In genomic region chr1:211908453-211908852, GRCh38 we compare ENCODE assay signal across 13 cellular contexts.
DNase-seq lines count a peak whose midpoint lies in the region; ATAC-seq and TF ChIP-seq lines count a peak whose summit lies in the region.
"Had no signal": no experiment of that assay in that cellular context is flagged by ENCODE, and none has a peak within 500 bp of the region (broad histone marks: within the 10 kb centered on the region; RNA-seq: fewer than 3 reads in every experiment).

No MANE protein-coding gene starts in this region.

- H3K36me3 Mint-ChIP-seq in dendritic cell treated with granulocyte-macrophage colony-stimulating factor and Interleukin-4, amounts not matched to agents 40 ng/mL and 50 ng/mL, for 4 days (ENCODE audit: low read depth), result no peaks in the 10 kb centered on the region

- DNase-seq in GM13977 (ENCODE audit: low spot score) (peak; percentile 41), KBM-7 (peak; percentile 69), AG20443 (ENCODE audit: low spot score) (no peak), HuH-7.5 (ENCODE audit: low spot score) (no peak)
- no peak for DNase-seq in effector CD8-positive, alpha-beta T cell (lab: John Stamatoyannopoulos, UW)
- DNase-seq in activated naive CD4-positive, alpha-beta T cell treated with Interleukin-2 at 50 U/mL for 16 hours, result no peak
- DNase-seq: activated CD4-positive, alpha-beta T cell treated with anti-CD3 and anti-CD28 coated beads, Interleukin-2, amount 50 U/mL, for 1 hour; H9; mucosa of descending colon; T-helper 1 cell had no signal

- peak overlapping the region; percentile 73 for H3K27ac Mint-ChIP-seq in dendritic cell treated with granulocyte-macrophage colony-stimulating factor and Interleukin-4, amounts not matched to agents 40 ng/mL and 50 ng/mL, for 4 days
- H3K27ac Mint-ChIP-seq: B cell had no signal

- no peak overlapping the region for H3K4me3 Mint-ChIP-seq in dendritic cell treated with granulocyte-macrophage colony-stimulating factor and Interleukin-4, amounts not matched to agents 40 ng/mL and 50 ng/mL, for 4 days
- H3K4me3 Mint-ChIP-seq: B cell, H9 had no signal

- in situ Hi-C loops in GM13977 (cut with MboI; ENCODE audit: low pct_unique_long_range_greater_than_20kb, low sequenced_read_pairs, unreplicated experiment) (no loop called here), KBM-7 (cut with MboI; ENCODE audit: low pct_unique_long_range_greater_than_20kb, low sequenced_read_pairs) (no loop called here)

- peaks cover 69% of the 10 kb centered on the region for H3K4me1 Mint-ChIP-seq in dendritic cell treated with granulocyte-macrophage colony-stimulating factor and Interleukin-4, amounts not matched to agents 40 ng/mL and 50 ng/mL, for 4 days (ENCODE audit: low read depth)
- H3K4me1 Mint-ChIP-seq: H9 had no signal

- intact Hi-C loops in dendritic cell treated with granulocyte-macrophage colony-stimulating factor and Interleukin-4, amounts not matched to agents 40 ng/mL and 50 ng/mL, for 4 days (cut with micrococcal nuclease), result no loop called here

- H3K9me3 Mint-ChIP-seq in dendritic cell treated with granulocyte-macrophage colony-stimulating factor and Interleukin-4, amounts not matched to agents 40 ng/mL and 50 ng/mL, for 4 days, result no peaks in the 10 kb centered on the region

- peak; percentile 85 for ATAC-seq in GM21723 (IDR thresholded peaks at IDR 0.05; ENCODE audit: unreplicated experiment)
- ATAC-seq: mucosa of descending colon had no signal

- H3K27me3 Mint-ChIP-seq in dendritic cell treated with granulocyte-macrophage colony-stimulating factor and Interleukin-4, amounts not matched to agents 40 ng/mL and 50 ng/mL, for 4 days, result no peaks in the 10 kb centered on the region

- TF ChIP-seq CTCF in GM13977 (IDR thresholded peaks at IDR 0.05; ENCODE audit: extremely low read depth, insufficient read depth, missing control alignments), result no peak

Comparison
In these comparisons a context has a peak if more than half of its experiments do, and no peak if none do; other contexts are left out.
1. DNase-seq: peak in GM13977 (single experiment) and KBM-7 (single experiment); none in AG20443 (single experiment), HuH-7.5 (single experiment), effector CD8-positive, alpha-beta T cell (single experiment) and activated naive CD4-positive, alpha-beta T cell treated with Interleukin-2 at 50 U/mL for 16 hours (single experiment).